Comparison of ENCODE assay signal across 13 cellular contexts in the genomic region with DNA sequence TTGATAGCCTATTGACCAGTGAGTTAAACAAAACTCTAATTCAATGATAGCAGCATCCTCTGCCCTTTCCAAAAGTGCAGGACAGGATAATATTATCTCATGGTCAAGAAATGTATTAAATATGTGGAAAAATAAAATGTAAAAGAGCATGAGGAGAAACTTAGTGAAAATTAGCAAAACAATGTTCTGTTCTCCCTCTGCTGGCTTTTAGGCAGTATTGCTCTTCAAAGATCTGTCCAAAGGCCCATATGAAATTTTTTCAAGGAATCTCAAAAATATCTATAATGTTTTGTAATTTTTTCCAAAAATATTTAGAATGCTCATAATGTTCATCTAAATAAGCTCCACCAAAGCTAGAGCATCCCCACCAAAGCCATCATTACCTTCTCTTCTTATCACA. TPM values are rescaled to one million over a fixed set of nuclear protein-coding genes. Genes with fewer than 3 reads are reported as not detected.
DNase-seq lines count a peak whose midpoint lies in the region; ATAC-seq and TF ChIP-seq lines count a peak whose summit lies in the region.
"Had no signal": no experiment of that assay in that cellular context is flagged by ENCODE, and none has a peak within 500 bp of the region (broad histone marks: within the 10 kb centered on the region; RNA-seq: fewer than 3 reads in every experiment).

No MANE protein-coding gene starts in this region.

- no peak overlapping the region for H3K4me2 ChIP-seq in DND-41 (ENCODE audit: insufficient read depth, low read length)
- H3K4me2 ChIP-seq in neural cell (ENCODE audit: low read length) = no peak overlapping the region

- H3K9me2 ChIP-seq in neural cell (ENCODE audit: insufficient read depth, low read length) = no peaks in the 10 kb centered on the region

- no peaks in the 10 kb centered on the region for H3K36me3 ChIP-seq in DND-41 (ENCODE audit: insufficient read depth, low read length)
- H3K36me3 ChIP-seq in neural cell (ENCODE audit: insufficient read depth, low read length) = no peaks in the 10 kb centered on the region
- H3K36me3 ChIP-seq: colonic mucosa, uterus had no signal

- no peaks in the 10 kb centered on the region for H3F3A ChIP-seq in neural cell (ENCODE audit: insufficient read depth, low read length, poor library complexity, severe bottlenecking)

- H3K4me3 ChIP-seq in DND-41 (ENCODE audit: low read depth in 1 of 2, low read length in 2 of 2) (no peak overlapping the region), LNCaP clone FGC (ENCODE audit: low read depth, low read length) (no peak overlapping the region), neural cell (ENCODE audit: low read length) (no peak overlapping the region)
- H3K4me3 ChIP-seq: colonic mucosa, uterus had no signal

- peaks cover 11% of the 10 kb centered on the region for H3K4me1 Mint-ChIP-seq in chondrocyte (ENCODE audit: low read depth)
- H3K4me1 Mint-ChIP-seq: memory B cell had no signal

- no peaks in the 10 kb centered on the region for H4K20me1 ChIP-seq in DND-41 (ENCODE audit: insufficient read depth, low read length)
- no peaks in the 10 kb centered on the region for H4K20me1 ChIP-seq in neural cell (ENCODE audit: insufficient read depth)

- H3K4me3 Mint-ChIP-seq in chondrocyte (ENCODE audit: unreplicated experiment) = no peak overlapping the region
- H3K4me3 Mint-ChIP-seq: memory B cell had no signal

- H3K9me3 Mint-ChIP-seq in chondrocyte (ENCODE audit: low read depth) = peaks cover 6% of the 10 kb centered on the region

- H3K27ac ChIP-seq in DND-41 (ENCODE audit: low read length) (no peak overlapping the region), neural cell (ENCODE audit: low read length) (no peak overlapping the region)
- H3K27ac ChIP-seq: colonic mucosa, uterus had no signal

- H2AFZ ChIP-seq in DND-41 (ENCODE audit: low read depth, low read length) (no peak overlapping the region), neural cell (ENCODE audit: low read depth, low read length) (no peak overlapping the region)

- no peaks in the 10 kb centered on the region for H3K27me3 ChIP-seq in DND-41 (ENCODE audit: insufficient read depth, low read length, poor library complexity)
- H3K27me3 ChIP-seq in neural cell (ENCODE audit: insufficient read depth, low read depth, low read length) = no peaks in the 10 kb centered on the region
- H3K27me3 ChIP-seq: colonic mucosa, uterus had no signal

- no peaks in the 10 kb centered on the region for H3K79me2 ChIP-seq in DND-41 (ENCODE audit: insufficient read depth, low read length)
- no peaks in the 10 kb centered on the region for H3K79me2 ChIP-seq in neural cell (replicated peaks; ENCODE audit: insufficient read depth, low read length)

- H3K4me1 ChIP-seq in DND-41 (ENCODE audit: insufficient read depth, low read length) = no peaks in the 10 kb centered on the region
- H3K4me1 ChIP-seq: colonic mucosa, uterus had no signal

- TF ChIP-seq CTCF in DND-41 (IDR thresholded peaks at IDR 0.05; ENCODE audit: borderline replicate concordance, extremely low read depth, low read length, poor library complexity, severe bottlenecking) (peak; percentile 28), LNCaP clone FGC (IDR thresholded peaks at IDR 0.05; ENCODE audit: control insufficient read depth, extremely low read depth, insufficient read depth) (peak; percentile 35; the same call in 1 of the 2 replicates), chondrocyte (IDR thresholded peaks at IDR 0.05) (peak; percentile 83), neural cell (IDR thresholded peaks at IDR 0.05; ENCODE audit: poor library complexity, severe bottlenecking) (peak; percentile 76)

- DNase-seq in DND-41 (no peak), LNCaP clone FGC (ENCODE audit: low read depth) (no peak), chondrocyte (ENCODE audit: low spot score) (no peak), middle frontal gyrus (ENCODE audit: extremely low spot score, low spot score) (no peak), ecto neural progenitor cell (ENCODE audit: low spot score) (no peak)
- no peak for DNase-seq in stimulated activated naive CD8-positive, alpha-beta T cell treated with anti-CD3 and anti-CD28 coated beads, Interleukin-15, Interleukin-2, amounts not matched to agents 100 U/mL and 50 U/mL, for 24 hours
- DNase-seq: activated CD8-positive, alpha-beta memory T cell treated with anti-CD3 and anti-CD28 coated beads for 24 hours; colonic mucosa; stimulated activated CD4-positive, alpha-beta T cell treated with anti-CD3 and anti-CD28 coated beads, Interleukin-4, amount 100 ng/mL, for 24 hours; uterus had no signal

- peaks cover 15% of the 10 kb centered on the region for H3K27me3 Mint-ChIP-seq in chondrocyte (ENCODE audit: low read depth)

- H3K9me3 ChIP-seq in DND-41 (ENCODE audit: insufficient read depth, low read length, severe bottlenecking) (no peaks in the 10 kb centered on the region), neural cell (ENCODE audit: low read length) (no peaks in the 10 kb centered on the region)
- H3K9me3 ChIP-seq: colonic mucosa, uterus had no signal

- H3K9ac ChIP-seq in DND-41 (ENCODE audit: low read depth, low read length) = no peak overlapping the region
- H3K9ac ChIP-seq in neural cell (ENCODE audit: low read length) = no peak overlapping the region

- peak; percentile 77 for TF ChIP-seq RAD21 in neural cell (conservative IDR thresholded peaks at IDR 0.05)

- no peak overlapping the region for H3K27ac Mint-ChIP-seq in chondrocyte (ENCODE audit: unreplicated experiment)
- H3K27ac Mint-ChIP-seq: memory B cell had no signal

- no peak for TF ChIP-seq EP300 in neural cell (conservative IDR thresholded peaks at IDR 0.05; ENCODE audit: poor library complexity, severe bottlenecking)

- ATAC-seq in DND-41 (ENCODE audit: insufficient read depth, low read depth) (no peak), GM18517 (IDR thresholded peaks at IDR 0.05; ENCODE audit: unreplicated experiment) (no peak)
- ATAC-seq in stimulated activated naive CD8-positive, alpha-beta T cell treated with anti-CD3 and anti-CD28 coated beads, Interleukin-15, Interleukin-2, amounts not matched to agents 100 U/mL and 50 U/mL, for 24 hours = no peak

- H3K36me3 Mint-ChIP-seq in chondrocyte (ENCODE audit: low read depth) = peaks cover 3% of the 10 kb centered on the region

TF ChIP-seq in neural cell, 6 proteins besides CTCF, POLR2A, EP300 and RAD21:
- TF ChIP-seq SMC3 (conservative IDR thresholded peaks at IDR 0.05; ENCODE audit: poor library complexity) (peak; percentile 83), POLR2AphosphoS5 (IDR thresholded peaks at IDR 0.05) (no peak)

RNA-seq across cellular contexts. Expression of a gene that starts 8.3 kb away (rescaled TPM):
- 15.9 to 22.8 TPM (median 18.0 TPM) in 3 replicates for total RNA-seq in chondrocyte
- polyA plus RNA-seq in neural cell = 44.5 and 49.5 TPM in 2 replicates
- polyA minus RNA-seq in neural cell = 67.2 and 70.7 TPM in 2 replicates

Comparison
In these comparisons a context has a peak if more than half of its experiments do, and no peak if none do; other contexts are left out.
1. CTCF ChIP-seq: peak in every context shown above with its lines; median percentile 83 in chondrocyte; 76 in neural cell; 35 in LNCaP clone FGC; 28 in DND-41.